Comparison of ENCODE assay signal across 31 cellular contexts in the genomic region with DNA sequence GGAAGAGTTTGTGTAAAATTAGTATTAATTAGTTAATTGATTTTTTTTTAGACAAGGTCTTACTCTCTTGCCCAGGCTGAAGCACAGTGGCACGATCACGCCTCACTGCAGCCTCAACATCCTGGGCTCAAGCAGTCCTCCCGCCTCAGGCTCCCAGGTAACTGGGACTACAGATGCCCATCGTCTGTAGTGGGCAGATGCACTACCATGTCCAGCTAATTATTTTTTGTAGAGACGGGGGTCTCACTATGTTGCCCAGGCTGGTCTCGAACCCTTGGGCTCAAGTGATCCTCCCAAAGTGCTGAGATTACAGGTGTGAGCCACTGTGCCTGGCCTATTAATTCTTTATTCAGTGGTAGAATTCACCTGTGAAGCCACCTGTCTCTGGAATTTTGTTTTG.
"Had no signal": no experiment of that assay in that cellular context is flagged by ENCODE, and none has a peak within 500 bp of the region (broad histone marks: within the 10 kb centered on the region; RNA-seq: fewer than 3 reads in every experiment).

No MANE protein-coding gene starts in this region.

- H3K27ac ChIP-seq: neural progenitor cell, ovary, parathyroid adenoma, psoas muscle, right lobe of liver, skin epidermis, spleen, suprapubic skin, testis, tibial artery, transverse colon, upper lobe of right lung, uterus had no signal

- H3K4me1 ChIP-seq: neural progenitor cell, psoas muscle, right lobe of liver, testis, tibial artery, upper lobe of right lung, uterus had no signal

- H3K4me3 Mint-ChIP-seq: natural killer cell; nephron; neural progenitor cell; stimulated activated memory B cell treated with anti-CD40 and anti-IgM and Interleukin-4, amounts not matched to agents 10 μg/mL and 1 μg/mL and 100 μg/mL, for 72 hours; type B pancreatic cell had no signal

- ATAC-seq: natural killer cell; psoas muscle; right cardiac atrium; right lobe of liver; stimulated activated memory B cell treated with anti-CD40 and anti-IgM and Interleukin-4, amounts not matched to agents 10 μg/mL and 1 μg/mL and 100 μg/mL, for 72 hours; stimulated activated naive CD8-positive, alpha-beta T cell treated with anti-CD3 and anti-CD28 coated beads, Interleukin-15, amount 100 ng/mL, for 72 hours; stimulated activated naive CD8-positive, alpha-beta T cell treated with anti-CD3 and anti-CD28 coated beads, Interleukin-15, Interleukin-2, amounts not matched to agents 100 U/mL and 50 U/mL, for 24 hours; upper lobe of right lung had no signal

- H3K4me3 ChIP-seq: neural progenitor cell, ovary, psoas muscle, right lobe of liver, skin epidermis, smooth muscle cell, spleen, suprapubic skin, testis, tibial artery, transverse colon, upper lobe of right lung, uterus had no signal

- H3K27me3 Mint-ChIP-seq: progenitor cell of endocrine pancreas; stimulated activated memory B cell treated with anti-CD40 and anti-IgM and Interleukin-4, amounts not matched to agents 10 μg/mL and 1 μg/mL and 100 μg/mL, for 72 hours; stimulated activated naive CD8-positive, alpha-beta T cell treated with anti-CD3 and anti-CD28 coated beads, Interleukin-15, amount 100 ng/mL, for 72 hours; type B pancreatic cell had no signal

- H3K9me3 ChIP-seq: ovary, psoas muscle, right lobe of liver, spleen, suprapubic skin, testis, tibial artery, transverse colon, upper lobe of right lung, uterus had no signal

- DNase-seq: natural killer cell; occipital lobe; ovary; posterior cingulate gyrus; psoas muscle; right cardiac atrium; right lobe of liver; spleen; stimulated activated CD4-positive, alpha-beta T cell treated with anti-CD3 and anti-CD28 coated beads, Interleukin-12 subunit alpha, Interleukin-12 subunit beta, amount 100 ng/mL, for 4 hours; stimulated activated CD4-positive, alpha-beta T cell treated with anti-CD3 and anti-CD28 coated beads, Interleukin-1b, Interleukin-23, amount 100 ng/mL, for 48 hours; stimulated activated CD4-positive, alpha-beta T cell treated with anti-CD3 and anti-CD28 coated beads, Interleukin-4, amount 100 ng/mL, for 1 hour; stimulated activated CD4-positive, alpha-beta T cell treated with anti-CD3 and anti-CD28 coated beads, Interleukin-4, amount 100 ng/mL, for 4 hours; stimulated activated CD8-positive, alpha-beta memory T cell treated with anti-CD3 and anti-CD28 coated beads, Interleukin-4, amount 100 ng/mL, for 48 hours; stimulated activated naive CD4-positive, alpha-beta T cell; stimulated activated naive CD8-positive, alpha-beta T cell treated with anti-CD3 and anti-CD28 coated beads, Interleukin-15, amount 100 ng/mL, for 72 hours; stimulated activated naive CD8-positive, alpha-beta T cell treated with anti-CD3 and anti-CD28 coated beads, Interleukin-15, Interleukin-2, amounts not matched to agents 100 U/mL and 50 U/mL, for 24 hours; substantia nigra; testis; tibial artery; transverse colon; upper lobe of right lung; uterus had no signal

- H3K27me3 ChIP-seq: neural progenitor cell, ovary, right lobe of liver, spleen, suprapubic skin, testis, tibial artery, transverse colon, upper lobe of right lung, uterus had no signal

- H3K27ac Mint-ChIP-seq: neural progenitor cell; progenitor cell of endocrine pancreas; stimulated activated memory B cell treated with anti-CD40 and anti-IgM and Interleukin-4, amounts not matched to agents 10 μg/mL and 1 μg/mL and 100 μg/mL, for 72 hours; type B pancreatic cell had no signal

- H3K36me3 ChIP-seq: neural progenitor cell, ovary, right lobe of liver, suprapubic skin, tibial artery, transverse colon, uterus had no signal

- H3K36me3 Mint-ChIP-seq: natural killer cell had no signal

- H3K4me1 Mint-ChIP-seq: nephron, neural progenitor cell had no signal

- H3K9me3 Mint-ChIP-seq: natural killer cell; nephron; neural progenitor cell; stimulated activated memory B cell treated with anti-CD40 and anti-IgM and Interleukin-4, amounts not matched to agents 10 μg/mL and 1 μg/mL and 100 μg/mL, for 72 hours; stimulated activated naive CD8-positive, alpha-beta T cell treated with anti-CD3 and anti-CD28 coated beads, Interleukin-15, amount 100 ng/mL, for 72 hours; type B pancreatic cell had no signal
